In genomic region chr13:94389544-94390351, GRCh38 we compare ENCODE assay signal across 24 cellular contexts.
DNase-seq lines count a peak whose midpoint lies in the region; ATAC-seq and TF ChIP-seq lines count a peak whose summit lies in the region.
"Had no signal": no experiment of that assay in that cellular context is flagged by ENCODE, and none has a peak within 500 bp of the region (broad histone marks: within the 10 kb centered on the region; RNA-seq: fewer than 3 reads in every experiment).

No MANE protein-coding gene starts in this region.

- H3K14ac ChIP-seq in mesenchymal stem cell (ENCODE audit: low read length in 2 of 2) = no peak overlapping the region

- CTCF ChIA-PET in HEK293T (lab: Yijun Ruan, JAX) = interaction anchor here (1.6 to 2.2 kb wide), 2 partner anchors 26 to 46 kb away, joined by 4 to 11 read pairs; no protein-coding TSS in a partner anchor

- H3K23ac ChIP-seq in mesenchymal stem cell (ENCODE audit: low read length in 2 of 2) = no peak overlapping the region

- no peak overlapping the region for H2BK120ac ChIP-seq in mesenchymal stem cell (ENCODE audit: low read depth, low read length)

- no peak overlapping the region for H3K18ac ChIP-seq in mesenchymal stem cell (ENCODE audit: low read depth in 1 of 2, low read length in 2 of 2)

- H3K27me3 ChIP-seq in mesenchymal stem cell (ENCODE audit: control insufficient read depth in 1 of 2, insufficient read depth in 1 of 2, low read length in 2 of 2) (no peaks in the 10 kb centered on the region), dorsolateral prefrontal cortex (no peaks in the 10 kb centered on the region)
- H3K27me3 ChIP-seq: SJCRH30 had no signal

- no peak overlapping the region for H2AFZ ChIP-seq in mesenchymal stem cell (ENCODE audit: low read depth, low read length)
- H2AFZ ChIP-seq: GM23338, PC-9 had no signal

- no peak overlapping the region for H3K9ac ChIP-seq in mesenchymal stem cell (ENCODE audit: low read length)

- H2BK12ac ChIP-seq in mesenchymal stem cell (ENCODE audit: low read length in 2 of 2) = no peak overlapping the region

- no peak for ATAC-seq in HG03571 (IDR thresholded peaks at IDR 0.05; ENCODE audit: unreplicated experiment)
- ATAC-seq: esophagus mucosa, GM23338, lower lobe of right lung, WTC11 had no signal

- no peaks in the 10 kb centered on the region for H3K9me3 ChIP-seq in mesenchymal stem cell (ENCODE audit: control insufficient read depth, low read length)
- H3K9me3 ChIP-seq: lower lobe of right lung, SJCRH30, thoracic aorta had no signal

- H4K8ac ChIP-seq in mesenchymal stem cell (ENCODE audit: low read length) = no peak overlapping the region

- no peak overlapping the region for H3K4ac ChIP-seq in mesenchymal stem cell (ENCODE audit: low read depth in 1 of 2, low read length in 2 of 2)

- intact Hi-C loops in dorsolateral prefrontal cortex (cut with DNase I) = no loop called here

- no peaks in the 10 kb centered on the region for H3K79me1 ChIP-seq in mesenchymal stem cell (replicated peaks; ENCODE audit: low read length, poor library complexity, severe bottlenecking)

- in situ Hi-C loops in SK-MEL-5 (cut with HindIII; ENCODE audit: low pct_unique_long_range_greater_than_20kb, low sequenced_read_pairs) = no loop called here

- H2BK5ac ChIP-seq in mesenchymal stem cell (ENCODE audit: low read depth, low read length, poor library complexity, severe bottlenecking) = no peak overlapping the region

- POLR2A ChIA-PET in HEK293T (lab: Yijun Ruan, JAX) = interaction anchor here (1.2 to 1.5 kb wide), 2 partner anchors 159 to 206 kb away, joined by 4 read pairs; partner anchors contain the start of gene TGDS

- no peaks in the 10 kb centered on the region for H3K36me3 ChIP-seq in mesenchymal stem cell (ENCODE audit: control insufficient read depth in 1 of 2, insufficient read depth in 2 of 2, low read depth in 1 of 2, low read length in 2 of 2)
- H3K36me3 ChIP-seq: lower lobe of right lung, SJCRH30, thoracic aorta had no signal

- H3K4me1 ChIP-seq in mesenchymal stem cell (ENCODE audit: control insufficient read depth, insufficient read depth, low read depth, low read length) = no peaks in the 10 kb centered on the region
- H3K4me1 ChIP-seq: lower lobe of right lung, SJCRH30 had no signal

- no peak overlapping the region for H3K4me2 ChIP-seq in mesenchymal stem cell (ENCODE audit: low read length, poor library complexity, severe bottlenecking)
- H3K4me2 ChIP-seq: GM23338, PC-9 had no signal

- H3K4me3 ChIP-seq in AG09309 (ENCODE audit: control insufficient read depth, low read depth, low read length) = no peak overlapping the region
- H3K4me3 ChIP-seq in mesenchymal stem cell (ENCODE audit: insufficient read depth in 1 of 2, low read depth in 1 of 2, low read length in 2 of 2) = no peak overlapping the region
- H3K4me3 ChIP-seq in dorsolateral prefrontal cortex = no peak overlapping the region
- H3K4me3 ChIP-seq: GM23338, lower lobe of right lung, PC-9, SJCRH30, thoracic aorta had no signal

- no peak overlapping the region for H3K27ac ChIP-seq in mesenchymal stem cell (ENCODE audit: low read length, poor library complexity, severe bottlenecking)
- no peak overlapping the region for H3K27ac ChIP-seq in dorsolateral prefrontal cortex
- H3K27ac ChIP-seq: lower lobe of right lung, PC-9, SJCRH30 had no signal

- no peak overlapping the region for H2BK15ac ChIP-seq in mesenchymal stem cell (ENCODE audit: low read depth, poor library complexity, severe bottlenecking)

- DNase-seq in AG09309 (ENCODE audit: low read depth) (peak; percentile 16), HEK293T (ENCODE audit: extremely low spot score) (peak; percentile 79), SK-MEL-5 (ENCODE audit: low read depth, low spot score) (peak; percentile 18), mesenchymal stem cell (peak; percentile 22), dorsolateral prefrontal cortex (no peak), dermis blood vessel endothelial cell (no peak)
- DNase-seq in effector CD4-positive, alpha-beta T cell = no peak
- DNase-seq: activated CD4-positive, alpha-beta memory T cell treated with anti-CD3 and anti-CD28 coated beads for 36 hours; activated T-cell treated with anti-CD3 and anti-CD28 coated beads for 4 hours; amniotic stem cell; head of caudate nucleus; immature natural killer cell; KG1; lower lobe of right lung; NCI-H1105 treated with DMSO at 0.1 percent for 48 hours; NCI-H748 treated with DMSO at 0.1 percent for 48 hours; nucleus accumbens; PC-9; SJCRH30 had no signal

- 74% methylated on average over 5 of the region's 7 CpGs for WGBS in mesenchymal stem cell

- no peak for TF ChIP-seq CTCF in AG09309 (IDR thresholded peaks at IDR 0.05; ENCODE audit: control insufficient read depth, insufficient read depth, low read depth, low read length, missing control alignments)
- no peak for TF ChIP-seq CTCF in dorsolateral prefrontal cortex (IDR thresholded peaks at IDR 0.05 in 54 of 56, conservative IDR thresholded peaks at IDR 0.05 in 2 of 56; ENCODE audit: low read depth in 1 of 56, partially characterized antibody in 56 of 56)

- H4K91ac ChIP-seq in mesenchymal stem cell (ENCODE audit: low read length) = no peak overlapping the region

- no peak overlapping the region for H2AK5ac ChIP-seq in mesenchymal stem cell (ENCODE audit: low read length, severe bottlenecking)

TF ChIP-seq in HEK293T, 16 proteins besides CTCF, POLR2A, EP300 and RAD21:
- TF ChIP-seq PKNOX1 (IDR thresholded peaks at IDR 0.05) (peak; percentile 97), L3MBTL2 (conservative IDR thresholded peaks at IDR 0.05) (peak; percentile 51; the same call in 1 of the 2 replicates), ARNT (IDR thresholded peaks at IDR 0.05) (no peak), LEF1 (IDR thresholded peaks at IDR 0.05; ENCODE audit: borderline replicate concordance) (no peak), FOXK2 (IDR thresholded peaks at IDR 0.05) (no peak), NFRKB (IDR thresholded peaks at IDR 0.05) (no peak)

Comparison
In these comparisons a context has a peak if more than half of its experiments do, and no peak if none do; other contexts are left out.
1. DNase-seq: peak in AG09309 (single experiment), HEK293T (single experiment), SK-MEL-5 (single experiment) and mesenchymal stem cell (single experiment); none in dorsolateral prefrontal cortex (0 of 10), dermis blood vessel endothelial cell (single experiment) and effector CD4-positive, alpha-beta T cell (single experiment).